In genomic region chr12:118374126-118374725, GRCh38 we compare ENCODE assay signal across 1 cellular context.
TF ChIP-seq lines count a peak whose summit lies in the region.

No MANE protein-coding gene starts in this region.

TF ChIP-seq in WTC11, 78 proteins besides CTCF, POLR2A, EP300 and RAD21 (continued from another document):
- TF ChIP-seq AR (CRISPR knock-in tag; IDR thresholded peaks at IDR 0.05) (no peak), GABPB1 (CRISPR knock-in tag; IDR thresholded peaks at IDR 0.05) (no peak), AFF4 (CRISPR knock-in tag; IDR thresholded peaks at IDR 0.05; ENCODE audit: borderline replicate concordance) (no peak), ATF2 (CRISPR knock-in tag; IDR thresholded peaks at IDR 0.05; ENCODE audit: borderline replicate concordance, low read depth) (no peak), USF1 (CRISPR knock-in tag; IDR thresholded peaks at IDR 0.05) (no peak), NR2C2 (CRISPR knock-in tag; IDR thresholded peaks at IDR 0.05) (no peak), ESRRA (CRISPR knock-in tag; IDR thresholded peaks at IDR 0.05; ENCODE audit: borderline replicate concordance) (no peak), NFATC4 (CRISPR knock-in tag; IDR thresholded peaks at IDR 0.05) (no peak)
